In the genomic region with DNA sequence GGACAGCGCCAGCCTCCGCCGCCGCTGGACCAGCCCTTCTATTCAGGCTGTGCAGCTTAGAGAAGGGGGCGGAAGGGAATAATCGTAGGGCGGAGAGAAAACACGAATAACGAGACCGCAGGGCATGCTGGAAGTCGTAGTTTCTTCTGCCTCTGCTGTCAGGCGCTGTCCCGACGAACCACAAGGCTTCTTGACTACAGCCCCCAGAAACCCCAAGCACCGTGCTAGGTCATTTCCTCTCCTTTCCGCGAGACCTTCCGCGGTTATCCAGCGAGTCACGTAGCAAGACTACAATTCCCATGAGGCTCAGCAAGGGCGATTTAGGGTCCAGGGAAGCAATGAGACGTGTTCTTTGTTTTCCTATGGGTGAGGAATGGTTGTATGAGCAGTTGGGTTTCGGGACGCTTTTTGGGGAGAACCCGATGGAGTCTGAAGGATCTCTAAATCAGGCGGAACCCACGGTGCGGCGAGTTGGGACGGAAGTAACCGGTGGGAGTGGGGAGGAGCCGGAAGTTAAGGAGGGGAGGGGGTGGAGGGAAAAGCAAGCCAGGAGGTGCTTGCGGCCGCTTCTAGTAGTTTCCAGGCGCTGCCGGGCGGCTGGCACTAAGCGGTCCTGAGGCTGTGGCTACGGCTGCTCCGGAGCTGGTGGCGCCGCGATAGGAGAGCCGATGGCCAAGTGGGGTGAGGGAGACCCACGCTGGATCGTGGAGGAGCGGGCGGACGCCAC, we compare ENCODE assay signal across 8 cellular contexts. TPM values are rescaled to one million over a fixed set of nuclear protein-coding genes. Genes with fewer than 3 reads are reported as not detected.
DNase-seq lines count a peak whose midpoint lies in the region; ATAC-seq and TF ChIP-seq lines count a peak whose summit lies in the region.

A gene (plus strand): TSS at position 572 of the 727 bp plus-strand sequence. CDS start 97 bp downstream, at position 669.
A gene (minus strand): TSS at position 80 of the 727 bp plus-strand sequence. CDS start 3,499 bp downstream, outside the sequence.

- H3K36me3 ChIP-seq in Panc1 (ENCODE audit: control insufficient read depth, insufficient read depth, low read length) (peaks cover 31% of the 10 kb centered on the region), muscle layer of colon (ENCODE audit: insufficient read depth, low read length) (peaks cover 39% of the 10 kb centered on the region)

- no peaks in the 10 kb centered on the region for H3K27me3 Mint-ChIP-seq in activated T-cell treated with anti-CD3 and anti-CD28 coated beads, Interleukin-2, amount 50 U/mL, for 4 hours (ENCODE audit: low read depth)

- peak; percentile 99 for DNase-seq in DMS53 (lab: John Stamatoyannopoulos, UW)
- peak; percentile 96 for DNase-seq in KG1 (lab: John Stamatoyannopoulos, UW)
- peak; percentile 97 for DNase-seq in Panc1 (ENCODE audit: low read depth, low spot score)
- peak; percentile 85 for DNase-seq in activated T-cell treated with anti-CD3 and anti-CD28 coated beads, Interleukin-2, amount 50 U/mL, for 4 hours
- peak; percentile 76 for DNase-seq in stimulated activated CD8-positive, alpha-beta memory T cell treated with anti-CD3 and anti-CD28 coated beads, Interleukin-7, amount 100 ng/mL, for 24 hours (ENCODE audit: low read depth)

- H3K36me3 Mint-ChIP-seq in activated T-cell treated with anti-CD3 and anti-CD28 coated beads, Interleukin-2, amount 50 U/mL, for 4 hours (ENCODE audit: insufficient read depth) = peaks cover 34% of the 10 kb centered on the region

- in situ Hi-C loops in Panc1 (cut with HindIII; ENCODE audit: low pct_unique_long_range_greater_than_20kb, low sequenced_read_pairs) = no loop called here

- H3K9ac ChIP-seq in muscle layer of colon (ENCODE audit: low read length) = peak within 1 kb of the TSS; percentile 98

- POLR2A ChIA-PET in Panc1 (lab: Charles Lee) = no interaction called here

- H3K4me1 ChIP-seq in Panc1 (ENCODE audit: control insufficient read depth, insufficient read depth, low read length) = peaks cover 11% of the 10 kb centered on the region
- peaks cover 31% of the 10 kb centered on the region for H3K4me1 ChIP-seq in muscle layer of colon (ENCODE audit: insufficient read depth, low read length)

- no peaks in the 10 kb centered on the region for H3K27me3 ChIP-seq in Panc1 (ENCODE audit: control insufficient read depth, insufficient read depth, low read length)
- no peaks in the 10 kb centered on the region for H3K27me3 ChIP-seq in muscle layer of colon (ENCODE audit: control insufficient read depth in 1 of 2, insufficient read depth in 2 of 2, low read length in 2 of 2)

- peak within 1 kb of the TSS; percentile 100 for H3K4me3 Mint-ChIP-seq in activated T-cell treated with anti-CD3 and anti-CD28 coated beads, Interleukin-2, amount 50 U/mL, for 4 hours

- H3K4me1 Mint-ChIP-seq in activated T-cell treated with anti-CD3 and anti-CD28 coated beads, Interleukin-2, amount 50 U/mL, for 4 hours (ENCODE audit: low read depth) = peaks cover 35% of the 10 kb centered on the region

- H3K27ac ChIP-seq in Panc1 (ENCODE audit: low read length) (peak within 1 kb of the TSS; percentile 98), muscle layer of colon (ENCODE audit: low read depth, low read length) (peak within 1 kb of the TSS; percentile 97)

- intact Hi-C loops in Panc1 (cut with micrococcal nuclease; ENCODE audit: unreplicated experiment) = no loop called here

- H3K4me3 ChIP-seq in Panc1 (ENCODE audit: low read depth in 2 of 2, low read length in 2 of 2) = peak within 1 kb of the TSS; percentile 75 to 98
- H3K4me3 ChIP-seq in muscle layer of colon (ENCODE audit: low read depth in 1 of 2, low read length in 2 of 2) = peak within 1 kb of the TSS; percentile 92 to 100

- ATAC-seq in GM21723 (IDR thresholded peaks at IDR 0.05; ENCODE audit: unreplicated experiment) (peak; percentile 90), Panc1 (peak; percentile 99), esophagus mucosa (peak; percentile 99)
- ATAC-seq in activated T-cell treated with anti-CD3 and anti-CD28 coated beads, Interleukin-2, amount 50 U/mL, for 4 hours = peak; percentile 96

- CTCF ChIA-PET in Panc1 (lab: Charles Lee) = no interaction called here

- BruUV-seq in Panc1 (replicated peaks; lab: Mats Ljungman, UMichigan) = no TSS peak

- H3K9me3 ChIP-seq in Panc1 (ENCODE audit: control insufficient read depth, insufficient read depth, low read depth, low read length) (no peaks in the 10 kb centered on the region), muscle layer of colon (ENCODE audit: low read length) (no peaks in the 10 kb centered on the region)

- TF ChIP-seq CTCF in Panc1 (IDR thresholded peaks at IDR 0.05) = no peak

- H3K9me3 Mint-ChIP-seq in activated T-cell treated with anti-CD3 and anti-CD28 coated beads, Interleukin-2, amount 50 U/mL, for 4 hours = no peaks in the 10 kb centered on the region

RNA-seq across cellular contexts. Expression of the first gene that starts in this region (rescaled TPM):
- 142 TPM for total RNA-seq in Panc1 (2021; ENCODE audit: unreplicated experiment)
- polyA plus RNA-seq in Panc1 (2012; ENCODE audit: insufficient read length) = 252 TPM
- total RNA-seq in activated T-cell treated with anti-CD3 and anti-CD28 coated beads, Interleukin-2, amount 50 U/mL, for 4 hours = 100 to 1,000 TPM; 339 to 369 (median 361) TPM
- 69.5 TPM for total RNA-seq in esophagus mucosa

RNA-seq across cellular contexts. Expression of the second gene that starts in this region (rescaled TPM):
- total RNA-seq in Panc1 (2021; ENCODE audit: unreplicated experiment) (12.4 TPM), esophagus mucosa (11.9 TPM)
- polyA plus RNA-seq in Panc1 (2012; ENCODE audit: insufficient read length) = 12.8 TPM
- total RNA-seq in activated T-cell treated with anti-CD3 and anti-CD28 coated beads, Interleukin-2, amount 50 U/mL, for 4 hours = 10 to 100 TPM; 12.7 to 15.7 (median 13.9) TPM

Comparison
In these comparisons a context has a peak if more than half of its experiments do, and no peak if none do; other contexts are left out.
1. Peak in every context shown above with its lines: DNase-seq, ATAC-seq, H3K4me3 ChIP-seq and H3K27ac ChIP-seq.